28 cellular contexts compared by ENCODE assay signal in genomic region chr15:58036579-58036978, GRCh38. TPM values are rescaled to one million over a fixed set of nuclear protein-coding genes. Genes with fewer than 3 reads are reported as not detected.
"Had no signal": no experiment of that assay in that cellular context is flagged by ENCODE, and none has a peak within 500 bp of the region (broad histone marks: within the 10 kb centered on the region; RNA-seq: fewer than 3 reads in every experiment).

No MANE protein-coding gene starts in this region.

- H3K27me3 Mint-ChIP-seq: dendritic cell treated with granulocyte-macrophage colony-stimulating factor and Interleukin-4, amounts not matched to agents 40 ng/mL and 50 ng/mL, for 4 days had no signal

- H3K4me3 ChIP-seq: colonic mucosa, esophagus squamous epithelium, heart right ventricle, lung, mucosa of descending colon, prostate gland, right atrium auricular region, sigmoid colon, stomach, thyroid gland had no signal

- H3K27ac Mint-ChIP-seq: dendritic cell treated with granulocyte-macrophage colony-stimulating factor and Interleukin-4, amounts not matched to agents 40 ng/mL and 50 ng/mL, for 4 days; endodermal cell; memory B cell; naive B cell; natural killer cell treated with Interleukin-12 subunit alpha and Interleukin-12 subunit beta and Interleukin-15 and Interleukin-18, amount 100 ng/mL, for 72 hours; stimulated activated effector memory CD8-positive, alpha-beta T cell treated with anti-CD3 and anti-CD28 coated beads, Interleukin-12 subunit alpha, Interleukin-12 subunit beta, amount 100 ng/mL, for 72 hours had no signal

- H3K36me3 ChIP-seq: colonic mucosa, esophagus squamous epithelium, heart right ventricle, prostate gland, right atrium auricular region, sigmoid colon, stomach, thyroid gland had no signal

- ATAC-seq: heart right ventricle; left colon; mucosa of descending colon; natural killer cell treated with Interleukin-12 subunit alpha and Interleukin-12 subunit beta and Interleukin-15 and Interleukin-18, amount 100 ng/mL, for 72 hours; stimulated activated effector memory CD8-positive, alpha-beta T cell treated with anti-CD3 and anti-CD28 coated beads, Interleukin-12 subunit alpha, Interleukin-12 subunit beta, amount 100 ng/mL, for 72 hours had no signal

- H3K4me3 Mint-ChIP-seq: dendritic cell treated with granulocyte-macrophage colony-stimulating factor and Interleukin-4, amounts not matched to agents 40 ng/mL and 50 ng/mL, for 4 days; endodermal cell; memory B cell; naive B cell; natural killer cell treated with Interleukin-12 subunit alpha and Interleukin-12 subunit beta and Interleukin-15 and Interleukin-18, amount 100 ng/mL, for 72 hours; stimulated activated effector memory CD8-positive, alpha-beta T cell treated with anti-CD3 and anti-CD28 coated beads, Interleukin-12 subunit alpha, Interleukin-12 subunit beta, amount 100 ng/mL, for 72 hours had no signal

- H3K4me1 Mint-ChIP-seq: memory B cell; naive B cell; stimulated activated effector memory CD8-positive, alpha-beta T cell treated with anti-CD3 and anti-CD28 coated beads, Interleukin-12 subunit alpha, Interleukin-12 subunit beta, amount 100 ng/mL, for 72 hours had no signal

- H3K9me3 Mint-ChIP-seq: dendritic cell treated with granulocyte-macrophage colony-stimulating factor and Interleukin-4, amounts not matched to agents 40 ng/mL and 50 ng/mL, for 4 days; endodermal cell; memory B cell; natural killer cell treated with Interleukin-12 subunit alpha and Interleukin-12 subunit beta and Interleukin-15 and Interleukin-18, amount 100 ng/mL, for 72 hours; stimulated activated effector memory CD8-positive, alpha-beta T cell treated with anti-CD3 and anti-CD28 coated beads, Interleukin-12 subunit alpha, Interleukin-12 subunit beta, amount 100 ng/mL, for 72 hours had no signal

- DNase-seq: colonic mucosa; effector CD8-positive, alpha-beta T cell; endodermal cell; erythroblast; esophagus squamous epithelium; foreskin melanocyte; glutamatergic neuron; heart right ventricle; hippocampal formation; left colon; mucosa of descending colon; naive B cell; nucleus accumbens; sigmoid colon; stimulated activated CD4-positive, alpha-beta T cell treated with anti-CD3 and anti-CD28 coated beads, Interleukin-2, amount 100 ng/mL, for 24 hours; stimulated activated CD4-positive, alpha-beta T cell treated with anti-CD3 and anti-CD28 coated beads, Interleukin-4, amount 100 ng/mL, for 24 hours; stimulated activated naive CD4-positive, alpha-beta T cell treated with Interleukin-2 at 50 U/mL for 16 hours; stomach; thyroid gland; trophoblast cell had no signal

- H3K36me3 Mint-ChIP-seq: memory B cell; naive B cell; natural killer cell treated with Interleukin-12 subunit alpha and Interleukin-12 subunit beta and Interleukin-15 and Interleukin-18, amount 100 ng/mL, for 72 hours; stimulated activated effector memory CD8-positive, alpha-beta T cell treated with anti-CD3 and anti-CD28 coated beads, Interleukin-12 subunit alpha, Interleukin-12 subunit beta, amount 100 ng/mL, for 72 hours had no signal

- H3K9me3 ChIP-seq: colonic mucosa, esophagus squamous epithelium, heart right ventricle, mucosa of descending colon, prostate gland, right atrium auricular region, sigmoid colon, stomach, thyroid gland had no signal

- H3K27ac ChIP-seq: colonic mucosa, esophagus squamous epithelium, heart right ventricle, prostate gland, right atrium auricular region, sigmoid colon, stomach, thyroid gland had no signal

RNA-seq across cellular contexts. Expression of gene ALDH1A2, which starts 28.9 kb away (rescaled TPM):
- total RNA-seq: chondrocyte; endodermal cell; natural killer cell treated with Interleukin-12 subunit alpha and Interleukin-12 subunit beta and Interleukin-15 and Interleukin-18, amount 100 ng/mL, for 72 hours had no signal
